In genomic region chr12:56124133-56124532, GRCh38 we compare ENCODE assay signal across 15 cellular contexts. TPM values are rescaled to one million over a fixed set of nuclear protein-coding genes. Genes with fewer than 3 reads are reported as not detected.
DNase-seq lines count a peak whose midpoint lies in the region; ATAC-seq and TF ChIP-seq lines count a peak whose summit lies in the region.
"Had no signal": no experiment of that assay in that cellular context is flagged by ENCODE, and none has a peak within 500 bp of the region (broad histone marks: within the 10 kb centered on the region; RNA-seq: fewer than 3 reads in every experiment).

No MANE protein-coding gene starts in this region.

- no peak overlapping the region for H3K4me3 ChIP-seq in CD4-positive, CD25-positive, alpha-beta regulatory T cell (ENCODE audit: low read depth, low read length)
- no peak overlapping the region for H3K4me3 ChIP-seq in adrenal gland
- no peak overlapping the region for H3K4me3 ChIP-seq in HAP-1
- H3K4me3 ChIP-seq: ascending aorta, GM12878 had no signal

- peaks cover 9% of the 10 kb centered on the region for H3K36me3 ChIP-seq in CD4-positive, CD25-positive, alpha-beta regulatory T cell (ENCODE audit: control insufficient read depth, insufficient read depth, low read length)
- H3K36me3 ChIP-seq in adrenal gland (replicated peaks in 1 of 2) (peaks cover 0 to 9% of the 10 kb centered on the region in 2 donors), HAP-1 (replicated peaks) (peaks cover 12% of the 10 kb centered on the region)

- no peaks in the 10 kb centered on the region for H3K9me3 ChIP-seq in CD4-positive, CD25-positive, alpha-beta regulatory T cell (ENCODE audit: control insufficient read depth in 2 of 2, low read length in 2 of 2)
- H3K9me3 ChIP-seq in adrenal gland (replicated peaks in 1 of 3) (no peaks in the 10 kb centered on the region), HAP-1 (no peaks in the 10 kb centered on the region)
- H3K9me3 ChIP-seq: ascending aorta had no signal

- no peak for ATAC-seq in CD4-positive, CD25-positive, alpha-beta regulatory T cell (ENCODE audit: low read depth in 2 of 2)
- no peak for ATAC-seq in GM21786 (IDR thresholded peaks at IDR 0.05; ENCODE audit: unreplicated experiment)
- ATAC-seq: GM12878, SK-N-SH treated with all-trans-retinoic acid at 6 μM for 48 hours had no signal

- no peak for TF ChIP-seq CTCF in HFFc6 (IDR thresholded peaks at IDR 0.05)
- TF ChIP-seq CTCF in adrenal gland (IDR thresholded peaks at IDR 0.05), result no peak
- TF ChIP-seq CTCF in neural crest cell (conservative IDR thresholded peaks at IDR 0.05), result no peak

- DNase-seq in CD4-positive, CD25-positive, alpha-beta regulatory T cell, result no peak
- DNase-seq in HFFc6 (no peak), adrenal gland (no peak), neural crest cell (ENCODE audit: low read depth, low spot score) (no peak), NCI-H1694 (lab: John Stamatoyannopoulos, UW) (no peak), DMS53 treated with DMSO at 0.1 percent for 48 hours (lab: John Stamatoyannopoulos, UW; ENCODE audit: unreplicated experiment) (no peak), HAP-1 (ENCODE audit: low spot score in 2 of 2) (no peak)
- DNase-seq: C1 segment of cervical spinal cord, Kasumi-1, NCI-H146, WERI-Rb-1 had no signal

- in situ Hi-C loops in HAP-1 (cut with MboI; ENCODE audit: low sequenced_read_pairs), result loop anchor here (25.0 kb wide), 1 partner anchor 1837 kb away; the partner anchor contains the start of genes CBX5 and HNRNPA1

- no peaks in the 10 kb centered on the region for H3K27me3 ChIP-seq in CD4-positive, CD25-positive, alpha-beta regulatory T cell (ENCODE audit: control insufficient read depth, insufficient read depth, low read length)
- H3K27me3 ChIP-seq in adrenal gland (no peaks in the 10 kb centered on the region), HAP-1 (ENCODE audit: low read depth) (no peaks in the 10 kb centered on the region)
- H3K27me3 ChIP-seq: ascending aorta had no signal

- no peak overlapping the region for H3K4me3 Mint-ChIP-seq in CD4-positive, CD25-positive, alpha-beta regulatory T cell
- no peak overlapping the region for H3K4me3 Mint-ChIP-seq in HFFc6
- peak overlapping the region; percentile 11 for H3K4me3 Mint-ChIP-seq in neural crest cell

- no peak overlapping the region for H3K27ac ChIP-seq in CD4-positive, CD25-positive, alpha-beta regulatory T cell (ENCODE audit: insufficient read depth, low read length, poor library complexity, severe bottlenecking)
- peak overlapping the region in 3 of 5 donors; percentile 38 to 44 (median 43) for H3K27ac ChIP-seq in adrenal gland
- H3K27ac ChIP-seq: ascending aorta, WERI-Rb-1 had no signal

- peak overlapping the region in 2 of 3 donors; percentile 42 to 77 for H3K27ac Mint-ChIP-seq in CD4-positive, CD25-positive, alpha-beta regulatory T cell
- H3K27ac Mint-ChIP-seq in HFFc6 (peak overlapping the region; percentile 6; the same call in 1 of the 2 replicates), neural crest cell (ENCODE audit: unreplicated experiment) (no peak overlapping the region)

- peaks cover 3% of the 10 kb centered on the region for H3K27me3 Mint-ChIP-seq in CD4-positive, CD25-positive, alpha-beta regulatory T cell
- peaks cover 3% of the 10 kb centered on the region for H3K27me3 Mint-ChIP-seq in HFFc6 (ENCODE audit: insufficient read depth)
- peaks cover 3% of the 10 kb centered on the region for H3K27me3 Mint-ChIP-seq in neural crest cell (ENCODE audit: low read depth)

- intact Hi-C loops in adrenal gland (cut with DNase I), result loop anchor here in 1 of 2 donors (2.0 kb wide), 1 partner anchor 65 kb away; the partner anchor contains the start of gene SMARCC2

- no peak for TF ChIP-seq POLR2A in adrenal gland (IDR thresholded peaks at IDR 0.05)

- peaks cover 0 to 1% (median 0%) of the 10 kb centered on the region in 7 donors for H3K9me3 Mint-ChIP-seq in CD4-positive, CD25-positive, alpha-beta regulatory T cell
- no peaks in the 10 kb centered on the region for H3K9me3 Mint-ChIP-seq in HFFc6
- no peaks in the 10 kb centered on the region for H3K9me3 Mint-ChIP-seq in neural crest cell

- H3K4me1 ChIP-seq in CD4-positive, CD25-positive, alpha-beta regulatory T cell (ENCODE audit: control insufficient read depth, insufficient read depth, low read length, poor library complexity, severe bottlenecking), result peaks cover 30% of the 10 kb centered on the region
- peaks cover 37 to 59% of the 10 kb centered on the region in 2 donors for H3K4me1 ChIP-seq in adrenal gland (replicated peaks in 1 of 2)
- H3K4me1 ChIP-seq in HAP-1, result peaks cover 18% of the 10 kb centered on the region

- peaks cover 7% of the 10 kb centered on the region for H3K36me3 Mint-ChIP-seq in CD4-positive, CD25-positive, alpha-beta regulatory T cell
- H3K36me3 Mint-ChIP-seq in HFFc6 (ENCODE audit: low read depth) (peaks cover 9% of the 10 kb centered on the region), neural crest cell (ENCODE audit: low read depth) (no peaks in the 10 kb centered on the region)

- peaks cover 10 to 52% (median 29%) of the 10 kb centered on the region in 4 donors for H3K4me1 Mint-ChIP-seq in CD4-positive, CD25-positive, alpha-beta regulatory T cell
- peaks cover 40% of the 10 kb centered on the region for H3K4me1 Mint-ChIP-seq in HFFc6 (ENCODE audit: low read depth)
- H3K4me1 Mint-ChIP-seq in neural crest cell, result peaks cover 33% of the 10 kb centered on the region

- 35 to 60% (median 50%) methylated on average over 4 of the region's 4 CpGs for WGBS in adrenal gland, 4 donors

RNA-seq across cellular contexts. Expression of gene ESYT1, which starts 3.9 kb away (rescaled TPM):
- 190 TPM for total RNA-seq in CD4-positive, CD25-positive, alpha-beta regulatory T cell
- 100 to 1,000 TPM; 249 to 395 (median 333) TPM for polyA plus RNA-seq in CD4-positive, CD25-positive, alpha-beta regulatory T cell
- total RNA-seq in HFFc6 (2021; fragmentation: NEBNext Ultra II Directional; extraction: Animal tissue kit (Norgen Biotek cat#: 25700)), result 100 to 1,000 TPM; 136 to 174 (median 151) TPM
- 100 to 1,000 TPM in 7 of 8 donors, 10 to 100 TPM in 1; 95.5 to 156 (median 127) TPM for total RNA-seq in adrenal gland
- polyA plus RNA-seq in adrenal gland, result 100 to 1,000 TPM in 1 of 3 donors, 10 to 100 TPM in 2; 27.2 to 103 (median 35.4) TPM
- total RNA-seq in neural crest cell, result 118 and 121 TPM in 2 replicates

RNA-seq across cellular contexts. Expression of gene ZC3H10, which starts 6.1 kb away (rescaled TPM):
- total RNA-seq in CD4-positive, CD25-positive, alpha-beta regulatory T cell, result 11.0 TPM
- polyA plus RNA-seq in CD4-positive, CD25-positive, alpha-beta regulatory T cell, result 1 to 10 TPM; 1.7 to 3.7 (median 2.9) TPM
- total RNA-seq in HFFc6 (2021; fragmentation: NEBNext Ultra II Directional; extraction: Animal tissue kit (Norgen Biotek cat#: 25700)), result 1 to 10 TPM; 3.3 to 4.7 (median 3.8) TPM
- total RNA-seq in adrenal gland (10 to 100 TPM in 3 of 8 donors, 1 to 10 TPM in 5; 4.3 to 15.0 (median 8.8) TPM), neural crest cell (19.1 and 19.3 TPM in 2 replicates)
- polyA plus RNA-seq in adrenal gland, result 1 to 10 TPM; 2.2 to 5.5 (median 5.0) TPM

RNA-seq across cellular contexts. Expression of gene RPL41, which starts 7.7 kb away (rescaled TPM):
- 4,134 TPM for total RNA-seq in CD4-positive, CD25-positive, alpha-beta regulatory T cell
- 1,000 to 10,000 TPM; 7,544 to 9,760 (median 8,849) TPM for polyA plus RNA-seq in CD4-positive, CD25-positive, alpha-beta regulatory T cell
- total RNA-seq in HFFc6 (2021; fragmentation: NEBNext Ultra II Directional; extraction: Animal tissue kit (Norgen Biotek cat#: 25700)), result 1,000 to 10,000 TPM; 2,722 to 3,464 (median 3,292) TPM
- total RNA-seq in adrenal gland, result 1,000 to 10,000 TPM; 1,635 to 4,364 (median 3,125) TPM
- 1,000 to 10,000 TPM; 2,153 to 6,204 (median 2,446) TPM for polyA plus RNA-seq in adrenal gland
- 4,478 and 4,582 TPM in 2 replicates for total RNA-seq in neural crest cell

RNA-seq across cellular contexts. Expression of gene PA2G4, which starts 19.8 kb away (rescaled TPM):
- total RNA-seq in CD4-positive, CD25-positive, alpha-beta regulatory T cell, result 63.8 TPM
- 100 to 1,000 TPM; 193 to 203 (median 196) TPM for polyA plus RNA-seq in CD4-positive, CD25-positive, alpha-beta regulatory T cell
- 100 to 1,000 TPM; 144 to 190 (median 177) TPM for total RNA-seq in HFFc6 (2021; fragmentation: NEBNext Ultra II Directional; extraction: Animal tissue kit (Norgen Biotek cat#: 25700))
- 100 to 1,000 TPM in 4 of 8 donors, 10 to 100 TPM in 4; 64.1 to 119 (median 95.8) TPM for total RNA-seq in adrenal gland
- 100 to 1,000 TPM in 2 of 3 donors, 10 to 100 TPM in 1; 83.3 to 252 (median 106) TPM for polyA plus RNA-seq in adrenal gland
- 201 and 213 TPM in 2 replicates for total RNA-seq in neural crest cell

RNA-seq across cellular contexts. Expression of gene MYL6B, which starts 28.3 kb away (rescaled TPM):
- 8.8 TPM for total RNA-seq in CD4-positive, CD25-positive, alpha-beta regulatory T cell
- 10 to 100 TPM in 3 of 4 donors, 1 to 10 TPM in 1; 9.9 to 18.4 (median 11.3) TPM for polyA plus RNA-seq in CD4-positive, CD25-positive, alpha-beta regulatory T cell
- 100 to 1,000 TPM in 5 of 6 experiments, 10 to 100 TPM in 1; 84.5 to 119 (median 108) TPM for total RNA-seq in HFFc6 (2021; fragmentation: NEBNext Ultra II Directional; extraction: Animal tissue kit (Norgen Biotek cat#: 25700))
- total RNA-seq in adrenal gland (10 to 100 TPM; 28.0 to 89.3 (median 60.0) TPM), neural crest cell (178 and 189 TPM in 2 replicates)
- polyA plus RNA-seq in adrenal gland, result 100 to 1,000 TPM in 2 of 3 donors, 10 to 100 TPM in 1; 33.4 to 129 (median 118) TPM
